1 cellular context compared by ENCODE assay signal in genomic region chr19:42199440-42200115, GRCh38.
TF ChIP-seq lines count a peak whose summit lies in the region.

No MANE protein-coding gene starts in this region.

TF ChIP-seq in H1, 55 proteins besides CTCF, POLR2A, EP300 and RAD21:
- TF ChIP-seq POU5F1 (IDR thresholded peaks at IDR 0.05; ENCODE audit: low read depth, low read length), result no peak
TF ChIP-seq in H1: peak in this region for 0.
